In the genomic region with DNA sequence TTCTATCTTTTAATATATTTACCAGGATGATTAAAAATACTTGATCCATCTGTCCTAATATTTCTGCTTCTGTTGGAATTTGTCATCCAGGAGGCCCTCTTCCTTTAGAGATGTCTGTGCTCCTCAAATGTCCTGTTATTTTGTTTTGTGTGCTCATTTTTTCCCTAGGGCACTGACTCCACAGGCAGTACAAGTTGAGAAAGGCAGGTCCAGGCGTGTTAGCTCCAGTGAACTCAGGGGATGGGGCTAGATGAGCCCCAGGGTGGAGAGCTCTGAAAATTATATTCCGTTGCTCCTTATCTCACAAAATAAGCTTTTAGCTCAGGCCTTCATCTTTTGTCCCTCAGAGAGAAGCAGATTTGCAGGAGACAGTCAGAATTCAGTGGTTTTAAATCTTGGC, we compare ENCODE assay signal across 18 cellular contexts.
DNase-seq lines count a peak whose midpoint lies in the region; ATAC-seq, FAIRE-seq and TF ChIP-seq lines count a peak whose summit lies in the region.
"Had no signal": no experiment of that assay in that cellular context is flagged by ENCODE, and none has a peak within 500 bp of the region (broad histone marks: within the 10 kb centered on the region; RNA-seq: fewer than 3 reads in every experiment).

No MANE protein-coding gene starts in this region.

- H2AFZ ChIP-seq in smooth muscle cell (ENCODE audit: low read depth): peak overlapping the region; percentile 35
- H2AFZ ChIP-seq: GM23248 had no signal

- no peak for TF ChIP-seq CTCF in RWPE2 (IDR thresholded peaks at IDR 0.05; ENCODE audit: poor library complexity, severe bottlenecking)
- TF ChIP-seq CTCF in foreskin keratinocyte (conservative IDR thresholded peaks at IDR 0.05): no peak
- TF ChIP-seq CTCF in smooth muscle cell (IDR thresholded peaks at IDR 0.05; ENCODE audit: borderline replicate concordance, insufficient read depth, poor library complexity, severe bottlenecking): no peak
- no peak for TF ChIP-seq CTCF in A673 (conservative IDR thresholded peaks at IDR 0.05; ENCODE audit: low read depth, low read length)

- POLR2A ChIA-PET in A673 (lab: Charles Lee; ENCODE audit: low non-redundant PET): no interaction called here

- peak; percentile 14 for DNase-seq in DMS79 treated with DMSO at 0.1 percent for 48 hours (lab: John Stamatoyannopoulos, UW)
- DNase-seq in DMS79 (lab: John Stamatoyannopoulos, UW): no peak
- DNase-seq in RWPE2 (ENCODE audit: low spot score): no peak
- DNase-seq in foreskin keratinocyte: peak; percentile 22 to 60
- DNase-seq in smooth muscle cell (lab: John Stamatoyannopoulos, UW; ENCODE audit: unreplicated experiment): no peak
- no peak for DNase-seq in frontal cortex (ENCODE audit: low spot score in 2 of 2)
- DNase-seq in A673 (ENCODE audit: low spot score): no peak
- DNase-seq in SK-N-DZ (ENCODE audit: low spot score): no peak
- DNase-seq: GDM1, GM23248, KBM-7, MV-4-11, NCI-H187, SHP77 had no signal

- peaks cover 16% of the 10 kb centered on the region for H3F3A ChIP-seq in smooth muscle cell (ENCODE audit: low read depth)

- H4K20me1 ChIP-seq in smooth muscle cell (ENCODE audit: low read depth): no peaks in the 10 kb centered on the region

- CTCF ChIA-PET in A673 (lab: Charles Lee): no interaction called here

- H3K36me3 ChIP-seq in RWPE2 (ENCODE audit: low read depth) (no peaks in the 10 kb centered on the region), smooth muscle cell (ENCODE audit: low read depth) (no peaks in the 10 kb centered on the region), A673 (ENCODE audit: insufficient read depth, low read length, poor library complexity, severe bottlenecking) (no peaks in the 10 kb centered on the region)

- H3K27me3 ChIP-seq in RWPE2 (ENCODE audit: insufficient read depth, poor library complexity, severe bottlenecking) (no peaks in the 10 kb centered on the region), foreskin keratinocyte (no peaks in the 10 kb centered on the region), smooth muscle cell (ENCODE audit: low read depth) (peaks cover 6% of the 10 kb centered on the region), A673 (replicated peaks; ENCODE audit: insufficient read depth, low read depth, low read length, poor library complexity) (no peaks in the 10 kb centered on the region)

- no peak overlapping the region for H3K4me2 ChIP-seq in smooth muscle cell

- intact Hi-C loops in A673 (cut with micrococcal nuclease; ENCODE audit: unreplicated experiment): loop anchor here (10.0 kb wide), 2 partner anchors 372 to 952 kb away; no protein-coding TSS in a partner anchor

- no peak overlapping the region for H3K27ac ChIP-seq in RWPE2 (ENCODE audit: poor library complexity, severe bottlenecking)
- no peak overlapping the region for H3K27ac ChIP-seq in foreskin keratinocyte
- H3K27ac ChIP-seq in smooth muscle cell (ENCODE audit: low read depth): no peak overlapping the region
- H3K27ac ChIP-seq in A673 (ENCODE audit: low read depth, low read length, poor library complexity, severe bottlenecking): no peak overlapping the region
- H3K27ac ChIP-seq: 22Rv1, GM23248 had no signal

- H3K4me3 ChIP-seq in RWPE2 (ENCODE audit: severe bottlenecking) (no peak overlapping the region), smooth muscle cell (no peak overlapping the region), A673 (ENCODE audit: low read depth, low read length, poor library complexity, severe bottlenecking) (no peak overlapping the region)
- H3K4me3 ChIP-seq: GM23248 had no signal

- no peak overlapping the region for H3K9ac ChIP-seq in smooth muscle cell (ENCODE audit: low read depth)
- H3K9ac ChIP-seq: GM23248 had no signal

- no TSS peak for BruUV-seq in A673 (replicated peaks; lab: Mats Ljungman, UMichigan)

- H3K4me1 ChIP-seq in RWPE2 (ENCODE audit: insufficient read depth, poor library complexity, severe bottlenecking) (peaks cover 12% of the 10 kb centered on the region), foreskin keratinocyte (peaks cover 10% of the 10 kb centered on the region), smooth muscle cell (ENCODE audit: low read depth) (peaks cover 12% of the 10 kb centered on the region), A673 (ENCODE audit: insufficient read depth, low read length, poor library complexity, severe bottlenecking) (peaks cover 39% of the 10 kb centered on the region)

- ATAC-seq in RWPE2 (ENCODE audit: low read depth) (peak; percentile 49; the same call in 1 of the 3 replicates), foreskin keratinocyte (peak; percentile 56)
- ATAC-seq: HepG2, SK-N-SH treated with all-trans-retinoic acid at 6 μM for 48 hours had no signal

- no peaks in the 10 kb centered on the region for H3K79me2 ChIP-seq in smooth muscle cell (ENCODE audit: low read depth)

- no peak for FAIRE-seq in frontal cortex (lab: Jason Lieb, UNC)
- FAIRE-seq: HepG2, RCC 7860 had no signal

- H3K9me3 ChIP-seq in RWPE2 (ENCODE audit: severe bottlenecking) (no peaks in the 10 kb centered on the region), smooth muscle cell (replicated peaks; ENCODE audit: low read depth) (no peaks in the 10 kb centered on the region), A673 (ENCODE audit: low read depth, low read length, poor library complexity, severe bottlenecking) (no peaks in the 10 kb centered on the region)

- WGBS in smooth muscle cell (ENCODE audit: low lambda C conversion rate): 56% methylated on average over 2 of the region's 2 CpGs

Comparison
In these comparisons a context has a peak if more than half of its experiments do, and no peak if none do; other contexts are left out.
1. DNase-seq: peak in DMS79 treated with DMSO at 0.1 percent for 48 hours (single experiment) and foreskin keratinocyte (2 of 2); none in DMS79 (single experiment), RWPE2 (single experiment), smooth muscle cell (single experiment), frontal cortex (0 of 2), A673 (single experiment) and SK-N-DZ (single experiment).